In genomic region chr12:65123435-65124063, GRCh38 we compare ENCODE assay signal across 1 cellular context.
TF ChIP-seq lines count a peak whose summit lies in the region.

No MANE protein-coding gene starts in this region.

TF ChIP-seq in WTC11, 78 proteins besides CTCF, POLR2A, EP300 and RAD21 (continued from another document):
- no peak for TF ChIP-seq AFF4 (CRISPR knock-in tag; IDR thresholded peaks at IDR 0.05; ENCODE audit: borderline replicate concordance)
- no peak for TF ChIP-seq TEAD1 (CRISPR knock-in tag; IDR thresholded peaks at IDR 0.05)
- TF ChIP-seq NR1H2 (CRISPR knock-in tag; IDR thresholded peaks at IDR 0.05), result no peak
- TF ChIP-seq TCF7 (CRISPR knock-in tag; IDR thresholded peaks at IDR 0.05; ENCODE audit: low read depth), result no peak
- no peak for TF ChIP-seq FOXK1 (CRISPR knock-in tag; IDR thresholded peaks at IDR 0.05)
- TF ChIP-seq CBFB (CRISPR knock-in tag; IDR thresholded peaks at IDR 0.05; ENCODE audit: low read depth), result no peak
- no peak for TF ChIP-seq ATF1 (CRISPR knock-in tag; IDR thresholded peaks at IDR 0.05)
- no peak for TF ChIP-seq KAT7 (CRISPR knock-in tag; IDR thresholded peaks at IDR 0.05; ENCODE audit: borderline replicate concordance)
